Comparison of ENCODE assay signal across 11 cellular contexts in the genomic region with DNA sequence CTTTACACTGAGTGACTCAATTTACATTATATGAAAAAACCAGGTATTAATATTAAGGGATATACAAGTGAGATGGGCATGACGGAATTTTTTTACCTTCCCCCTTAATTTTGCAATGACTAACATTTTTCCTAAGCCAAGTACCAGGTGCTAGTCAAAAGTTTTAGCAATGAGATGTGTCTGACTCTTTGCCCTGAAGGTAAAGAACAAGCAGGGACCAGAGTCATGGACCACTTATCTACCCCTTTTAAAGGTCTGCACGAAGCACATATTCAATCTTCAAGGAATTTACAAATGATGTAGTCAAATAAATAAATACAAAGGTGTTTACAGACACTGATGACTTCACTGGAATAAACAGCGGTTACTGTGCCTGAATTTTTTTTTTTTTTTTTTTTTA. TPM values are rescaled to one million over a fixed set of nuclear protein-coding genes. Genes with fewer than 3 reads are reported as not detected.
DNase-seq lines count a peak whose midpoint lies in the region; ATAC-seq, FAIRE-seq and TF ChIP-seq lines count a peak whose summit lies in the region.
"Had no signal": no experiment of that assay in that cellular context is flagged by ENCODE, and none has a peak within 500 bp of the region (broad histone marks: within the 10 kb centered on the region; RNA-seq: fewer than 3 reads in every experiment).

No MANE protein-coding gene starts in this region.

- no peaks in the 10 kb centered on the region for H3F3A ChIP-seq in GM23248 (ENCODE audit: insufficient read depth)

- H3K4me2 ChIP-seq in A549 (peak overlapping the region; percentile 91), GM23248 (ENCODE audit: unreplicated experiment) (no peak overlapping the region), hepatocyte (peak overlapping the region; percentile 22)

- in situ Hi-C loops in GM23248 (cut with MboI) = no loop called here

- intact Hi-C loops in activated CD4-positive, alpha-beta memory T cell treated with anti-CD3 and anti-CD28 coated beads for 36 hours (cut with micrococcal nuclease) = no loop called here

- WGBS in A549 (ENCODE audit: missing lambda C conversion rate) = 90% methylated on average over 3 of the region's 3 CpGs
- 98 to 100% methylated on average over 3 of the region's 3 CpGs for WGBS in GM23248 (ENCODE audit: low coverage in 1 of 2, low lambda C conversion rate in 2 of 2, missing lambda C conversion rate in 2 of 2), 2 experiments
- WGBS in hepatocyte (ENCODE audit: low lambda C conversion rate, missing lambda C conversion rate) = 56% methylated on average over 3 of the region's 3 CpGs

- no peak for TF ChIP-seq RAD21 in A549 (conservative IDR thresholded peaks at IDR 0.05 in 1 of 2, IDR thresholded peaks at IDR 0.05 in 1 of 2)

- H3K4me1 ChIP-seq in A549 (0 out of 3 replicates have a peak, but pooled peaks cover 3% of the 10 kb centered on the region), GM23248 (ENCODE audit: insufficient read depth) (no peaks in the 10 kb centered on the region), hepatocyte (ENCODE audit: insufficient read depth) (peaks cover 3% of the 10 kb centered on the region)

- H3K36me3 Mint-ChIP-seq in activated CD4-positive, alpha-beta memory T cell treated with anti-CD3 and anti-CD28 coated beads for 36 hours = peaks cover 30% of the 10 kb centered on the region
- H3K36me3 Mint-ChIP-seq in HFFc6 (ENCODE audit: low read depth) = peaks cover 36% of the 10 kb centered on the region

- no peak for FAIRE-seq in A549 (lab: Jason Lieb, UNC)

- CTCF ChIA-PET in A549 (lab: Yijun Ruan, JAX) = no interaction called here
- CTCF ChIA-PET in activated CD4-positive, alpha-beta memory T cell treated with anti-CD3 and anti-CD28 coated beads for 36 hours (lab: Charles Lee) = no interaction called here

- no peak for TF ChIP-seq CTCF in A549 (IDR thresholded peaks at IDR 0.05)
- no peak for TF ChIP-seq CTCF in hepatocyte (IDR thresholded peaks at IDR 0.05; ENCODE audit: poor library complexity)
- TF ChIP-seq CTCF in HFFc6 (IDR thresholded peaks at IDR 0.05) = no peak

- H3K4me1 Mint-ChIP-seq in activated CD4-positive, alpha-beta memory T cell treated with anti-CD3 and anti-CD28 coated beads for 36 hours (ENCODE audit: low read depth) = peaks cover 49% of the 10 kb centered on the region
- peaks cover 19% of the 10 kb centered on the region for H3K4me1 Mint-ChIP-seq in HFFc6 (ENCODE audit: low read depth)

- H3K27ac Mint-ChIP-seq in activated CD4-positive, alpha-beta memory T cell treated with anti-CD3 and anti-CD28 coated beads for 36 hours = no peak overlapping the region
- H3K27ac Mint-ChIP-seq in HFFc6 = no peak overlapping the region

- H3K79me2 ChIP-seq in GM23248 (ENCODE audit: insufficient read depth) (peaks cover 58% of the 10 kb centered on the region), hepatocyte (peaks cover 49% of the 10 kb centered on the region)

- peaks cover 10% of the 10 kb centered on the region for H3K9me3 Mint-ChIP-seq in activated CD4-positive, alpha-beta memory T cell treated with anti-CD3 and anti-CD28 coated beads for 36 hours
- H3K9me3 Mint-ChIP-seq in HFFc6 = peaks cover 19% of the 10 kb centered on the region

- no peak for ATAC-seq in A549

- peaks cover 5% of the 10 kb centered on the region for H3K27me3 Mint-ChIP-seq in activated CD4-positive, alpha-beta memory T cell treated with anti-CD3 and anti-CD28 coated beads for 36 hours
- peaks cover 12% of the 10 kb centered on the region for H3K27me3 Mint-ChIP-seq in HFFc6 (ENCODE audit: insufficient read depth)

- no peak for TF ChIP-seq POLR2A in A549 (IDR thresholded peaks at IDR 0.05; ENCODE audit: low read length)

- H3K9me3 ChIP-seq in A549 = no peaks in the 10 kb centered on the region
- no peaks in the 10 kb centered on the region for H3K9me3 ChIP-seq in GM23248 (ENCODE audit: low read depth)
- H3K9me3 ChIP-seq in hepatocyte (ENCODE audit: low read depth) = no peaks in the 10 kb centered on the region

- no peak for TF ChIP-seq EP300 in A549 (IDR thresholded peaks at IDR 0.05)

- H4K20me1 ChIP-seq in GM23248 (ENCODE audit: insufficient read depth) = no peaks in the 10 kb centered on the region
- H4K20me1 ChIP-seq in hepatocyte (ENCODE audit: insufficient read depth, poor library complexity, severe bottlenecking) = no peaks in the 10 kb centered on the region

- H3K27me3 ChIP-seq in GM23248 (replicated peaks; ENCODE audit: insufficient read depth) = 0 out of 2 replicates have a peak, but pooled peaks cover 5% of the 10 kb centered on the region
- H3K27me3 ChIP-seq in hepatocyte = no peaks in the 10 kb centered on the region
- H3K27me3 ChIP-seq: cardiac muscle cell had no signal

- H2AFZ ChIP-seq in GM23248 = no peak overlapping the region
- no peak overlapping the region for H2AFZ ChIP-seq in hepatocyte

- H3K9me2 ChIP-seq in GM23248 (ENCODE audit: insufficient read depth) (no peaks in the 10 kb centered on the region), hepatocyte (replicated peaks; ENCODE audit: insufficient read depth) (no peaks in the 10 kb centered on the region)

- peak overlapping the region; percentile 82 for H3K4me3 Mint-ChIP-seq in activated CD4-positive, alpha-beta memory T cell treated with anti-CD3 and anti-CD28 coated beads for 36 hours
- no peak overlapping the region; the same call in 1 of the 2 replicates for H3K4me3 Mint-ChIP-seq in HFFc6

- POLR2A ChIA-PET in A549 (lab: Yijun Ruan, JAX) = no interaction called here
- POLR2A ChIA-PET in activated CD4-positive, alpha-beta memory T cell treated with anti-CD3 and anti-CD28 coated beads for 36 hours (lab: Charles Lee) = interaction anchor here (0.6 to 1.4 kb wide), 2 partner anchors 8 to 972 kb away, joined by 3 read pairs; no protein-coding TSS in a partner anchor

- H3K27ac ChIP-seq in A549 = no peak overlapping the region
- H3K27ac ChIP-seq in GM23248 = no peak overlapping the region
- H3K27ac ChIP-seq in hepatocyte = no peak overlapping the region

- no peaks in the 10 kb centered on the region for H3K36me3 ChIP-seq in GM23248 (ENCODE audit: low read depth)
- H3K36me3 ChIP-seq in hepatocyte (replicated peaks; ENCODE audit: insufficient read depth, low read depth) = no peaks in the 10 kb centered on the region
- H3K36me3 ChIP-seq: cardiac muscle cell had no signal

- DNase-seq in A549 (ENCODE audit: low read depth in 1 of 2, low spot score in 1 of 2) (no peak), GM23248 (no peak), hepatocyte (ENCODE audit: low spot score) (no peak), HFFc6 (no peak), nucleus accumbens (lab: John Stamatoyannopoulos, UW) (no peak), AG20443 (ENCODE audit: low spot score) (no peak), activated gamma-delta T cell treated with Interleukin-2 at 50 U/mL for 16 hours (no peak)
- DNase-seq in activated CD4-positive, alpha-beta memory T cell treated with anti-CD3 and anti-CD28 coated beads for 36 hours = no peak
- DNase-seq: retina, Right ventricle myocardium superior had no signal

- H3K4me3 ChIP-seq in A549 = no peak overlapping the region
- peak overlapping the region; percentile 11; the same call in 1 of the 2 replicates for H3K4me3 ChIP-seq in GM23248
- no peak overlapping the region for H3K4me3 ChIP-seq in hepatocyte

- H3K9ac ChIP-seq in GM23248 = no peak overlapping the region

TF ChIP-seq in A549, 52 proteins besides CTCF, POLR2A, EP300 and RAD21:
- no peak for TF ChIP-seq CBX2 (IDR thresholded peaks at IDR 0.05; ENCODE audit: borderline replicate concordance, low read depth)
- no peak for TF ChIP-seq TFCP2L1 (CRISPR knock-in tag; IDR thresholded peaks at IDR 0.05)
- no peak for TF ChIP-seq ZC3H11A (IDR thresholded peaks at IDR 0.05)
- no peak for TF ChIP-seq CHD4 (IDR thresholded peaks at IDR 0.05; ENCODE audit: borderline replicate concordance)

RNA-seq across cellular contexts. Expression of a gene that starts 1.4 kb away (rescaled TPM):
- 97.4 and 128 TPM in 2 replicates for polyA plus RNA-seq in A549 (2011; rRNA removed)
- polyA plus RNA-seq in A549 (2012; cell fraction: cytosol; rRNA removed) = 32.3 and 37.6 TPM in 2 replicates
- 9.9 and 15.1 TPM in 2 replicates for polyA plus RNA-seq in A549 (2012; cell fraction: nucleus; rRNA removed)
- polyA plus RNA-seq in A549 (2017; fragmentation: RNase III; extraction: RNeasy Plus Mini Kit Qiagen cat#74134 plus additional on column Dnase treatment) = 98.4 to 106 TPM (median 105 TPM) in 3 replicates
- 10.2 and 12.4 TPM in 2 replicates for polyA minus RNA-seq in A549 (2011; rRNA and poly(A)+ RNA removed)
- total RNA-seq in GM23248 (2014; rRNA removed; shearing (Covaris generic)) = 139 and 142 TPM in 2 replicates
- polyA plus RNA-seq in GM23248 (2016; fragmentation: Nextera tagmentation; extraction: Ambion mirVana) = 150 TPM in 2 replicates
- 100 to 1,000 TPM; 132 to 133 TPM for total RNA-seq in activated CD4-positive, alpha-beta memory T cell treated with anti-CD3 and anti-CD28 coated beads for 36 hours
- 157 and 170 TPM in 2 replicates for total RNA-seq in hepatocyte
- polyA plus RNA-seq in hepatocyte = 110 and 137 TPM in 2 replicates
- 100 to 1,000 TPM in 3 of 6 experiments, 10 to 100 TPM in 3; 89.2 to 113 (median 99.2) TPM for total RNA-seq in HFFc6 (2021; fragmentation: NEBNext Ultra II Directional; extraction: Animal tissue kit (Norgen Biotek cat#: 25700))

RNA-seq across cellular contexts. Expression of a gene that starts 13.6 kb away (rescaled TPM):
- polyA plus RNA-seq in A549 (2011; rRNA removed) = not detected in 2 replicates
- not detected in 2 replicates for polyA plus RNA-seq in A549 (2012; cell fraction: cytosol; rRNA removed)
- polyA plus RNA-seq in A549 (2012; cell fraction: nucleus; rRNA removed) = not detected in 2 replicates
- not detected in 3 replicates for polyA plus RNA-seq in A549 (2017; fragmentation: RNase III; extraction: RNeasy Plus Mini Kit Qiagen cat#74134 plus additional on column Dnase treatment)
- polyA minus RNA-seq in A549 (2011; rRNA and poly(A)+ RNA removed) = not detected in 2 replicates
- not detected in 2 replicates for total RNA-seq in GM23248 (2014; rRNA removed; shearing (Covaris generic))
- not detected in 2 replicates for polyA plus RNA-seq in GM23248 (2016; fragmentation: Nextera tagmentation; extraction: Ambion mirVana)
- under 1 TPM; 0.02 to 0.22 TPM for total RNA-seq in activated CD4-positive, alpha-beta memory T cell treated with anti-CD3 and anti-CD28 coated beads for 36 hours
- total RNA-seq in hepatocyte = 0.03 and 0.12 TPM in 2 replicates
- polyA plus RNA-seq in hepatocyte = 0.11 and 0.15 TPM in 2 replicates
- not detected for total RNA-seq in HFFc6 (2021; fragmentation: NEBNext Ultra II Directional; extraction: Animal tissue kit (Norgen Biotek cat#: 25700))
- total RNA-seq: cardiac muscle cell had no signal
- polyA plus RNA-seq: cardiac muscle cell had no signal
